Comparison of ENCODE assay signal across 1 cellular context in the genomic region with DNA sequence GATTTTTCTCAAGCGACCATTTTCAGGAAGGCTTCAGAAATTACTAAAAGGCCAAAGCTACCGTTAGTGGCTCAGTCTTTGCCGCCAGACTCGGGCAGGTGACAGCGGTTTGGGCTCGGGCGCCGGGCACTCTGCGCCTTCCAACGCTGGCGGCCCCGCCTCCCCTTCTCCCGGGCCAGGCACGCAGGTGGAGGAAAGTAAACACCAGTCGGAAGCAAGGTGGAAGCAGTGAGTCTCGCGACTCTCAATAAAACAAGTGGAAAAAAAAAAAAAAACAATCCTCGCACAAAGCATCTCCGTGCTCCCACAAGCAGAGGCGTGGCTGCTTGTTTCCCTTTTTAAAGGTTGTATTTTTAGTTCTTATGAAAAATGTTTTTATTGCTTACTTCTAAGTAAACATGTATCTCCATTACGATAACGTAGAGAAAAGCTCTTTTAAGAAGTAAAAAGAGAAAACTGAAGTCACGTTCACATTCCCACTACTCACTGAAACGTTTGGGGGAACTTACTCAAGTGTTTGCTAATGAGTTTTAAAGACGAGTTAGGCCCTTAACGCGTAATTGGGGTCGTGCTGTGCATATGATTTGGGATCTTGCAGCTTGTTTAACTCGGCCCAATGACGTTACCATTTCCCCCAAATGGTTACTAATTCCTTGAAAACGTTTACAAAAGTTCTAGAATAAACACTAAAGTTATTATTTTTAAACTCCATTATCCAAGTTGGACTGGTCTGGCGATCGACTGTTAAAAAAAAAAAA.
A peak's percentile ranks its signal among the peaks of the same experiment; 100 is the strongest.
TF ChIP-seq lines count a peak whose summit lies in the region.

No MANE protein-coding gene starts in this region.

TF ChIP-seq in H1, 55 proteins besides CTCF, POLR2A, EP300 and RAD21:
- TF ChIP-seq ATF3 (IDR thresholded peaks at IDR 0.05; ENCODE audit: insufficient read depth, low read depth, low read length), result no peak
- no peak for TF ChIP-seq TAF1 (IDR thresholded peaks at IDR 0.05; ENCODE audit: low read depth, low read length)
- TF ChIP-seq GTF2F1 (IDR thresholded peaks at IDR 0.05; ENCODE audit: borderline replicate concordance, low read depth, low read length), result no peak
- TF ChIP-seq CHD2 (IDR thresholded peaks at IDR 0.05; ENCODE audit: low read length), result peak; percentile 37; the same call in 1 of the 2 replicates
- TF ChIP-seq EZH2 (IDR thresholded peaks at IDR 0.05; ENCODE audit: low read depth, low read length, severe bottlenecking), result no peak
- no peak for TF ChIP-seq FOSL1 (IDR thresholded peaks at IDR 0.05; ENCODE audit: insufficient read depth, low read depth, low read length)
- no peak for TF ChIP-seq RFX5 (IDR thresholded peaks at IDR 0.05; ENCODE audit: borderline replicate concordance, low read depth, low read length)
- no peak for TF ChIP-seq SP4 (IDR thresholded peaks at IDR 0.05; ENCODE audit: low read length)
- TF ChIP-seq SP2 (IDR thresholded peaks at IDR 0.05; ENCODE audit: low read length), result no peak
- TF ChIP-seq KDM1A (IDR thresholded peaks at IDR 0.05; ENCODE audit: borderline replicate concordance, low read length), result no peak
- 0 out of 2 replicates have a peak, but pooled peaks have one; percentile 35 for TF ChIP-seq TBP (IDR thresholded peaks at IDR 0.05; ENCODE audit: low read depth, low read length)
- TF ChIP-seq SAP30 (IDR thresholded peaks at IDR 0.05; ENCODE audit: insufficient read depth, insufficient replicate concordance, low read length), result no peak
- TF ChIP-seq, protein P1, sequence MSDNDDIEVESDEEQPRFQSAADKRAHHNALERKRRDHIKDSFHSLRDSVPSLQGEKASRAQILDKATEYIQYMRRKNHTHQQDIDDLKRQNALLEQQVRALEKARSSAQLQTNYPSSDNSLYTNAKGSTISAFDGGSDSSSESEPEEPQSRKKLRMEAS (IDR thresholded peaks at IDR 0.05), result peak; percentile 75
- no peak for TF ChIP-seq GABPA (IDR thresholded peaks at IDR 0.05; ENCODE audit: borderline replicate concordance, insufficient read depth, low read length)
- TF ChIP-seq CBX8 (IDR thresholded peaks at IDR 0.05; ENCODE audit: borderline replicate concordance, low read depth, low read length), result no peak
- no peak for TF ChIP-seq HDAC2 (IDR thresholded peaks at IDR 0.05; ENCODE audit: borderline replicate concordance in 1 of 2, low read depth in 2 of 2, low read length in 2 of 2)
- TF ChIP-seq JUND (IDR thresholded peaks at IDR 0.05; ENCODE audit: low read length), result no peak
- no peak for TF ChIP-seq TCF12 (IDR thresholded peaks at IDR 0.05; ENCODE audit: low read depth, low read length)
- TF ChIP-seq SIN3A (conservative IDR thresholded peaks at IDR 0.05 in 1 of 2, IDR thresholded peaks at IDR 0.05 in 1 of 2; ENCODE audit: low read depth in 1 of 2, low read length in 2 of 2), result peak; percentile 29 to 72; a peak in 2 of 4 replicates
- no peak for TF ChIP-seq KDM4A (IDR thresholded peaks at IDR 0.05; ENCODE audit: low read depth, low read length, severe bottlenecking)
- TF ChIP-seq, protein P2, sequence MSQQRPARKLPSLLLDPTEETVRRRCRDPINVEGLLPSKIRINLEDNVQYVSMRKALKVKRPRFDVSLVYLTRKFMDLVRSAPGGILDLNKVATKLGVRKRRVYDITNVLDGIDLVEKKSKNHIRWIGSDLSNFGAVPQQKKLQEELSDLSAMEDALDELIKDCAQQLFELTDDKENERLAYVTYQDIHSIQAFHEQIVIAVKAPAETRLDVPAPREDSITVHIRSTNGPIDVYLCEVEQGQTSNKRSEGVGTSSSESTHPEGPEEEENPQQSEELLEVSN (IDR thresholded peaks at IDR 0.05), result peak; percentile 30; the same call in 1 of the 2 replicates
- TF ChIP-seq BCL11A (IDR thresholded peaks at IDR 0.05; ENCODE audit: low read depth in 2 of 2, low read length in 2 of 2), result no peak
- TF ChIP-seq ASH2L (IDR thresholded peaks at IDR 0.05; ENCODE audit: low read length), result peak; percentile 3
- no peak for TF ChIP-seq NANOG (IDR thresholded peaks at IDR 0.05; ENCODE audit: insufficient read depth, low read depth, low read length, poor library complexity, severe bottlenecking)
- no peak for TF ChIP-seq SIRT6 (IDR thresholded peaks at IDR 0.05; ENCODE audit: low read length)
- TF ChIP-seq PHF8 (conservative IDR thresholded peaks at IDR 0.05; ENCODE audit: low read depth, low read length), result no peak
- no peak for TF ChIP-seq RBBP5 (IDR thresholded peaks at IDR 0.05; ENCODE audit: borderline replicate concordance, low read depth, low read length)
- TF ChIP-seq EGR1 (IDR thresholded peaks at IDR 0.05; ENCODE audit: borderline replicate concordance, low read depth, low read length), result no peak
- TF ChIP-seq CEBPB (IDR thresholded peaks at IDR 0.05; ENCODE audit: low read depth, low read length), result no peak
- no peak for TF ChIP-seq RNF2 (IDR thresholded peaks at IDR 0.05; ENCODE audit: borderline replicate concordance, low read depth, low read length, missing control alignments, poor library complexity, severe bottlenecking)
- TF ChIP-seq BACH1 (IDR thresholded peaks at IDR 0.05; ENCODE audit: low read length), result no peak
- no peak for TF ChIP-seq SRF (IDR thresholded peaks at IDR 0.05; ENCODE audit: low read depth, low read length)
- TF ChIP-seq CTBP2 (IDR thresholded peaks at IDR 0.05; ENCODE audit: borderline replicate concordance, insufficient read depth, insufficient read length, low read length), result no peak
- TF ChIP-seq MAFK (IDR thresholded peaks at IDR 0.05; ENCODE audit: low read depth, low read length), result no peak
- TF ChIP-seq JUN (IDR thresholded peaks at IDR 0.05; ENCODE audit: low read depth, low read length), result no peak
- TF ChIP-seq SUZ12 (IDR thresholded peaks at IDR 0.05; ENCODE audit: low read length), result no peak
- TF ChIP-seq ATF2 (IDR thresholded peaks at IDR 0.05; ENCODE audit: low read length), result peak; percentile 42; the same call in 1 of the 2 replicates
- no peak for TF ChIP-seq KDM5A (IDR thresholded peaks at IDR 0.05; ENCODE audit: low read length)
